Comparison of ENCODE assay signal across 1 cellular context in the genomic region with DNA sequence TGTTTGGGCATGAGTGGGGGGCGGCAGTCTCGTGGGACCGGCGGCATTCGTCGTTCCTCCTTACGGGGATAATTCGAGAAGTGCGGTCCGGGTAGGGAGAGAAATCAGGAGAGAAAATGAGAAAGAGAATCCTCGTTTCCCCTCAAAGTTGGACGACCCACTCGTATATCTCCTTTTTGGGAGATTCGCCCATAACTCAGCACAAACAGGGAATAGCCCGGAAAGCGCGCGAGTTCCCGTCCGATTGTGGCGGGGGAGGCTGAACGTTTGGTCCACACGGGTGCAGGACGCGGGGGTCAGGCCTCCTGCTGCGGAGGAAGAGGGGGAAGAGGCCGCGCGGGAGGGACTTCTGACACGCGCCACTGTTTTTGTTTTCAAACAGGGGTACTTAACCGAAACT.
TF ChIP-seq lines count a peak whose summit lies in the region.

No MANE protein-coding gene starts in this region.

TF ChIP-seq in endothelial cell of umbilical vein, 7 proteins besides CTCF, POLR2A, EP300 and RAD21 (continued from another document):
- no peak for TF ChIP-seq FOS (IDR thresholded peaks at IDR 0.05; ENCODE audit: borderline replicate concordance, insufficient read depth, low read length)
- no peak for TF ChIP-seq MAX (IDR thresholded peaks at IDR 0.05; ENCODE audit: insufficient read depth, insufficient read length)
- TF ChIP-seq POLR2AphosphoS5 (IDR thresholded peaks at IDR 0.05; ENCODE audit: insufficient read depth, low read depth, low read length), result no peak
- no peak for TF ChIP-seq GATA2 (IDR thresholded peaks at IDR 0.05; ENCODE audit: insufficient read depth, insufficient read length, low read depth, low read length)
- no peak for TF ChIP-seq EZH2 (IDR thresholded peaks at IDR 0.05; ENCODE audit: borderline replicate concordance, low read depth, low read length, severe bottlenecking)
TF ChIP-seq in endothelial cell of umbilical vein: peak in this region for 0.
